2 cellular contexts compared by ENCODE assay signal in genomic region chrX:100441321-100441720, GRCh38. TPM values are rescaled to one million over a fixed set of nuclear protein-coding genes. Genes with fewer than 3 reads are reported as not detected.
"Had no signal": no experiment of that assay in that cellular context is flagged by ENCODE, and none has a peak within 500 bp of the region (broad histone marks: within the 10 kb centered on the region; RNA-seq: fewer than 3 reads in every experiment).

No MANE protein-coding gene starts in this region.

RNA-seq across cellular contexts. Expression of gene PCDH19, which starts 31.2 kb away (rescaled TPM):
- total RNA-seq: natural killer cell treated with Interleukin-12 subunit alpha and Interleukin-12 subunit beta and Interleukin-15 and Interleukin-18, amount 100 ng/mL, for 72 hours had no signal
- polyA plus RNA-seq: naive thymus-derived CD4-positive, alpha-beta T cell had no signal
